Comparison of ENCODE assay signal across 12 cellular contexts in genomic region chr22:37426532-37427127, GRCh38. TPM values are rescaled to one million over a fixed set of nuclear protein-coding genes. Genes with fewer than 3 reads are reported as not detected.
DNase-seq lines count a peak whose midpoint lies in the region; ATAC-seq and TF ChIP-seq lines count a peak whose summit lies in the region.
"Had no signal": no experiment of that assay in that cellular context is flagged by ENCODE, and none has a peak within 500 bp of the region (broad histone marks: within the 10 kb centered on the region; RNA-seq: fewer than 3 reads in every experiment).

No MANE protein-coding gene starts in this region.

- H3K4me3 ChIP-seq in GM23248 (peak overlapping the region; percentile 73), fibroblast of the aortic adventitia (ENCODE audit: low read depth, low read length) (peak overlapping the region; percentile 64), retinal pigment epithelial cell (ENCODE audit: low read length) (peak overlapping the region; percentile 54)
- H3K4me3 ChIP-seq: K562 had no signal

- WGBS in GM23248 (ENCODE audit: low coverage in 1 of 2, low lambda C conversion rate in 2 of 2, missing lambda C conversion rate in 2 of 2), 2 experiments: 2 to 4% methylated on average over 11 to 30 of the region's 34 CpGs

- no peaks in the 10 kb centered on the region for H4K20me1 ChIP-seq in GM23248 (ENCODE audit: insufficient read depth)

- no peaks in the 10 kb centered on the region for H3K9me2 ChIP-seq in GM23248 (ENCODE audit: insufficient read depth)

- peaks cover 6% of the 10 kb centered on the region for H3K4me1 ChIP-seq in GM23248 (ENCODE audit: insufficient read depth)

- H3K36me3 ChIP-seq in GM23248 (ENCODE audit: low read depth): no peaks in the 10 kb centered on the region
- H3K36me3 ChIP-seq: neutrophil had no signal

- peak overlapping the region; percentile 65 for H3K4me2 ChIP-seq in GM23248 (ENCODE audit: unreplicated experiment)

- TF ChIP-seq CTCF in fibroblast of the aortic adventitia (IDR thresholded peaks at IDR 0.05; ENCODE audit: insufficient read depth, low read length) (no peak), retinal pigment epithelial cell (conservative IDR thresholded peaks at IDR 0.05; ENCODE audit: low read depth, low read length) (no peak)

- DNase-seq in GM23248: no peak
- DNase-seq in fibroblast of the aortic adventitia (ENCODE audit: low read depth): no peak
- no peak for DNase-seq in retinal pigment epithelial cell (ENCODE audit: low read depth)
- DNase-seq in dedifferentiated amniotic fluid mesenchymal stem cell (ENCODE audit: extremely low spot score): no peak
- DNase-seq in A172 (ENCODE audit: low spot score): no peak
- DNase-seq in SKM-1 treated with dmso at 0.1 percent for 144 hours (lab: John Stamatoyannopoulos, UW; ENCODE audit: unreplicated experiment): no peak
- no peak for DNase-seq in stimulated activated CD4-positive, alpha-beta T cell treated with anti-CD3 and anti-CD28 coated beads, Interleukin-15, amount 100 ng/mL, for 24 hours
- DNase-seq: activated CD4-positive, alpha-beta T cell treated with anti-CD3 and anti-CD28 coated beads, Interleukin-2, amount 10 ng/mL, durations not matched to agents 7 days and 5 days; effector CD8-positive, alpha-beta T cell had no signal

- H3K9ac ChIP-seq in GM23248: peak overlapping the region; percentile 58

- peak; percentile 33 for ATAC-seq in SK-N-SH treated with all-trans-retinoic acid at 6 μM for 48 hours
- ATAC-seq: K562 had no signal

- peaks cover 6% of the 10 kb centered on the region for H3F3A ChIP-seq in GM23248 (ENCODE audit: insufficient read depth)

- H2AFZ ChIP-seq in GM23248: peak overlapping the region; percentile 80

- H3K79me2 ChIP-seq in GM23248 (ENCODE audit: insufficient read depth): no peaks in the 10 kb centered on the region

- H3K9me3 ChIP-seq in GM23248 (ENCODE audit: low read depth): no peaks in the 10 kb centered on the region
- H3K9me3 ChIP-seq: neutrophil had no signal

- in situ Hi-C loops in GM23248 (cut with MboI): no loop called here

- H3K27ac ChIP-seq in GM23248: no peak overlapping the region
- H3K27ac ChIP-seq: neutrophil had no signal

- no peaks in the 10 kb centered on the region for H3K27me3 ChIP-seq in GM23248 (replicated peaks; ENCODE audit: insufficient read depth)

TF ChIP-seq in SK-N-SH treated with all-trans-retinoic acid at 6 μM for 48 hours, 23 proteins besides CTCF, POLR2A, EP300 and RAD21:
- TF ChIP-seq BACH2 (CRISPR knock-in tag; IDR thresholded peaks at IDR 0.05; ENCODE audit: borderline replicate concordance) (no peak), SNAI2 (CRISPR knock-in tag; IDR thresholded peaks at IDR 0.05) (no peak), ZNF70 (CRISPR knock-in tag; IDR thresholded peaks at IDR 0.05) (no peak), OSR1 (CRISPR knock-in tag; IDR thresholded peaks at IDR 0.05) (no peak), POU6F1 (CRISPR knock-in tag; IDR thresholded peaks at IDR 0.05; ENCODE audit: borderline replicate concordance, low read depth) (no peak), ZNF565 (CRISPR knock-in tag; conservative IDR thresholded peaks at IDR 0.05; ENCODE audit: low read depth) (no peak)

RNA-seq across cellular contexts. Expression of gene ELFN2, which starts 0.6 kb away (rescaled TPM):
- 0.89 and 1.1 TPM in 2 replicates for total RNA-seq in GM23248 (2014; rRNA removed; shearing (Covaris generic))
- 0.19 and 0.48 TPM in 2 replicates for polyA plus RNA-seq in GM23248 (2016; fragmentation: Nextera tagmentation; extraction: Ambion mirVana)
- total RNA-seq in fibroblast of the aortic adventitia (ENCODE audit: low replicate concordance): 0.18 and 0.33 TPM in 2 replicates
- total RNA-seq in A172 (2014; rRNA removed; shearing (Covaris generic)): 0.93 and 1.1 TPM in 2 replicates
- total RNA-seq: K562 had no signal
- polyA plus RNA-seq: K562 had no signal

RNA-seq across cellular contexts. Expression of gene MFNG, which starts 59.6 kb away (rescaled TPM):
- not detected in 2 replicates for total RNA-seq in GM23248 (2014; rRNA removed; shearing (Covaris generic))
- polyA plus RNA-seq in GM23248 (2016; fragmentation: Nextera tagmentation; extraction: Ambion mirVana): 0.32 TPM in 1 of 2 replicates, not detected in the other
- 0.16 and 0.36 TPM in 2 replicates for total RNA-seq in fibroblast of the aortic adventitia (ENCODE audit: low replicate concordance)
- total RNA-seq in A172 (2014; rRNA removed; shearing (Covaris generic)): 0.86 and 0.95 TPM in 2 replicates
